17 cellular contexts compared by ENCODE assay signal in genomic region chr2:8125741-8126691, GRCh38.
A peak's percentile ranks its signal among the peaks of the same experiment; 100 is the strongest.
DNase-seq lines count a peak whose midpoint lies in the region; TF ChIP-seq lines count a peak whose summit lies in the region.
"Had no signal": no experiment of that assay in that cellular context is flagged by ENCODE, and none has a peak within 500 bp of the region (broad histone marks: within the 10 kb centered on the region; RNA-seq: fewer than 3 reads in every experiment).

No MANE protein-coding gene starts in this region.

- H3K4me1 ChIP-seq in Caco-2 (peaks cover 32% of the 10 kb centered on the region), adrenal gland (replicated peaks in 1 of 2) (peaks cover 0 to 4% of the 10 kb centered on the region in 2 donors), left ventricle myocardium inferior (peaks cover 14% of the 10 kb centered on the region), neuronal stem cell (ENCODE audit: control insufficient read depth in 2 of 2, insufficient read depth in 1 of 2, low read depth in 1 of 2, low read length in 2 of 2) (peaks cover 0 to 2% of the 10 kb centered on the region in 2 donors)
- H3K4me1 ChIP-seq: colonic mucosa, HAP-1, uterus had no signal

- H3K4me3 ChIP-seq in Caco-2 (ENCODE audit: low read depth, low read length), result no peak overlapping the region
- no peak overlapping the region for H3K4me3 ChIP-seq in adrenal gland
- H3K4me3 ChIP-seq in left ventricle myocardium inferior, result no peak overlapping the region
- H3K4me3 ChIP-seq in neuronal stem cell (ENCODE audit: low read length in 2 of 2), result no peak overlapping the region
- H3K4me3 ChIP-seq: colonic mucosa, HAP-1, uterus had no signal

- H3K27me3 ChIP-seq in Caco-2 (replicated peaks; ENCODE audit: control insufficient read depth, insufficient read depth, low read length) (no peaks in the 10 kb centered on the region), adrenal gland (no peaks in the 10 kb centered on the region), left ventricle myocardium inferior (ENCODE audit: low read depth) (no peaks in the 10 kb centered on the region), neuronal stem cell (ENCODE audit: control insufficient read depth in 3 of 3, insufficient read depth in 3 of 3, low read depth in 1 of 3, low read length in 3 of 3) (no peaks in the 10 kb centered on the region)
- H3K27me3 ChIP-seq: colonic mucosa, uterus had no signal

- peaks cover 8% of the 10 kb centered on the region for H3K4me1 Mint-ChIP-seq in Caco-2 (ENCODE audit: low read depth, unreplicated experiment)
- no peaks in the 10 kb centered on the region for H3K4me1 Mint-ChIP-seq in activated T-cell treated with anti-CD3 and anti-CD28 coated beads, Interleukin-2, amount 50 U/mL, for 24 hours (ENCODE audit: low read depth)
- H3K4me1 Mint-ChIP-seq: CD4-positive, CD25-positive, alpha-beta regulatory T cell; T-helper 17 cell had no signal

- H3K9me3 ChIP-seq in Caco-2 (no peaks in the 10 kb centered on the region), adrenal gland (replicated peaks in 1 of 3) (no peaks in the 10 kb centered on the region), left ventricle myocardium inferior (replicated peaks) (peaks cover 8% of the 10 kb centered on the region), neuronal stem cell (replicated peaks in 1 of 2; ENCODE audit: control insufficient read depth in 2 of 2, insufficient read depth in 1 of 2, low read depth in 1 of 2, low read length in 2 of 2) (no peaks in the 10 kb centered on the region)
- H3K9me3 ChIP-seq: colonic mucosa, HAP-1, uterus had no signal

- H3K4me2 ChIP-seq in neuronal stem cell (ENCODE audit: insufficient read depth, low read length, poor library complexity, severe bottlenecking), result no peak overlapping the region

- peak overlapping the region; percentile 50 for H3K27ac Mint-ChIP-seq in Caco-2 (ENCODE audit: unreplicated experiment)
- no peak overlapping the region for H3K27ac Mint-ChIP-seq in activated T-cell treated with anti-CD3 and anti-CD28 coated beads, Interleukin-2, amount 50 U/mL, for 24 hours
- H3K27ac Mint-ChIP-seq: CD4-positive, CD25-positive, alpha-beta regulatory T cell; T-helper 17 cell had no signal

- peak in 1 of 2 donors; percentile 21 for TF ChIP-seq POLR2A in adrenal gland (IDR thresholded peaks at IDR 0.05)

- DNase-seq in Caco-2 (peak; percentile 54 to 77), adrenal gland (peak; percentile 42 to 86 (median 76)), left ventricle myocardium inferior (peak; percentile 22), neuronal stem cell (ENCODE audit: low spot score) (no peak), dedifferentiated amniotic fluid mesenchymal stem cell (ENCODE audit: extremely low spot score) (no peak), NCI-H2107 treated with DMSO at 0.1 percent for 48 hours (lab: John Stamatoyannopoulos, UW; ENCODE audit: unreplicated experiment) (no peak), activated gamma-delta T cell (lab: John Stamatoyannopoulos, UW) (no peak)
- no peak for DNase-seq in activated T-cell treated with anti-CD3 and anti-CD28 coated beads, Interleukin-2, amount 50 U/mL, for 24 hours
- DNase-seq: activated CD4-positive, CD25-positive, alpha-beta regulatory T cell treated with anti-CD3 and anti-CD28 coated beads, Interleukin-2, amount 50 U/mL, for 72 hours; CD4-positive, CD25-positive, alpha-beta regulatory T cell; colonic mucosa; Kasumi-1; NCI-H1436 treated with DMSO at 0.1 percent for 48 hours; stimulated activated naive CD8-positive, alpha-beta T cell treated with anti-CD3 and anti-CD28 coated beads, Interleukin-15, Interleukin-2, amounts not matched to agents 100 U/mL and 50 U/mL, for 24 hours; T-helper 17 cell; uterus had no signal

- WGBS in adrenal gland, 4 donors, result 45 to 50% (median 48%) methylated on average over 12 of the region's 12 CpGs
- no CpG with 5 or more reads among the region's 12 CpGs for WGBS in neuronal stem cell (ENCODE audit: extremely low coverage in 2 of 2, insufficient read length in 2 of 2, insufficient replicate concordance in 1 of 2), 2 donors

- no peak overlapping the region for H2AK5ac ChIP-seq in neuronal stem cell (ENCODE audit: low read depth, low read length)

- H4K91ac ChIP-seq in neuronal stem cell (ENCODE audit: low read depth, low read length, poor library complexity), result no peak overlapping the region

- CTCF ChIA-PET in Caco-2 (lab: Charles Lee), result no interaction called here

- no peaks in the 10 kb centered on the region for H3K36me3 ChIP-seq in Caco-2 (ENCODE audit: control insufficient read depth, insufficient read depth, low read length)
- H3K36me3 ChIP-seq in adrenal gland (replicated peaks in 1 of 2), result no peaks in the 10 kb centered on the region
- H3K36me3 ChIP-seq in left ventricle myocardium inferior, result no peaks in the 10 kb centered on the region
- H3K36me3 ChIP-seq in neuronal stem cell (replicated peaks in 1 of 2; ENCODE audit: control insufficient read depth in 2 of 2, insufficient read depth in 2 of 2, low read length in 2 of 2), result no peaks in the 10 kb centered on the region
- H3K36me3 ChIP-seq: colonic mucosa, HAP-1, uterus had no signal

- no peak overlapping the region for H3K4me3 Mint-ChIP-seq in Caco-2 (ENCODE audit: unreplicated experiment)
- H3K4me3 Mint-ChIP-seq in activated T-cell treated with anti-CD3 and anti-CD28 coated beads, Interleukin-2, amount 50 U/mL, for 24 hours, result no peak overlapping the region
- H3K4me3 Mint-ChIP-seq: CD4-positive, CD25-positive, alpha-beta regulatory T cell; T-helper 17 cell had no signal

- H3K9ac ChIP-seq in neuronal stem cell (ENCODE audit: low read depth, low read length, poor library complexity), result no peak overlapping the region

- no peak overlapping the region for H3K4ac ChIP-seq in neuronal stem cell (ENCODE audit: low read length)

- H4K8ac ChIP-seq in neuronal stem cell (ENCODE audit: low read depth, low read length), result no peak overlapping the region

- H2BK15ac ChIP-seq in neuronal stem cell (ENCODE audit: low read length), result no peak overlapping the region

- POLR2A ChIA-PET in Caco-2 (lab: Charles Lee), result interaction anchor here (0.6 to 1.0 kb wide), 2 partner anchors 25 to 556 kb away, joined by 3 read pairs; partner anchors contain the start of gene ID2

- H2BK120ac ChIP-seq in neuronal stem cell (ENCODE audit: low read depth, low read length), result no peak overlapping the region

- intact Hi-C loops in Caco-2 (cut with micrococcal nuclease; ENCODE audit: unreplicated experiment), result loop anchor here (1.0 to 10.0 kb wide), 2 partner anchors 23 to 499 kb away; no protein-coding TSS in a partner anchor
- intact Hi-C loops in adrenal gland (cut with DNase I), result no loop called here
- intact Hi-C loops in left ventricle myocardium inferior (cut with micrococcal nuclease), result no loop called here

- TF ChIP-seq CTCF in Caco-2 (IDR thresholded peaks at IDR 0.05; ENCODE audit: insufficient read depth in 1 of 2, low read depth in 1 of 2, low read length in 1 of 2, severe bottlenecking in 1 of 2, unreplicated experiment in 1 of 2), result no peak
- no peak for TF ChIP-seq CTCF in adrenal gland (IDR thresholded peaks at IDR 0.05)
- no peak for TF ChIP-seq CTCF in left ventricle myocardium inferior (IDR thresholded peaks at IDR 0.05; ENCODE audit: borderline replicate concordance)

- peak overlapping the region; percentile 26 for H2BK5ac ChIP-seq in neuronal stem cell (ENCODE audit: low read length)

- H3K14ac ChIP-seq in neuronal stem cell (ENCODE audit: low read length), result no peak overlapping the region

- no TSS peak for BruUV-seq in Caco-2 (replicated peaks; lab: Mats Ljungman, UMichigan)

- H2AFZ ChIP-seq in neuronal stem cell (ENCODE audit: low read length), result no peak overlapping the region

- H3K27ac ChIP-seq in adrenal gland, result peak overlapping the region in 2 of 5 donors; percentile 81 to 84
- peak overlapping the region; percentile 50 for H3K27ac ChIP-seq in left ventricle myocardium inferior (replicated peaks)
- no peak overlapping the region for H3K27ac ChIP-seq in neuronal stem cell (replicated peaks; ENCODE audit: low read length)
- H3K27ac ChIP-seq: colonic mucosa, uterus had no signal

- H3K23ac ChIP-seq in neuronal stem cell (ENCODE audit: low read depth, low read length, poor library complexity), result no peak overlapping the region

- H3K18ac ChIP-seq in neuronal stem cell (ENCODE audit: low read length), result no peak overlapping the region

- H3K79me1 ChIP-seq in neuronal stem cell (ENCODE audit: low read depth, low read length), result no peaks in the 10 kb centered on the region

- H3K9me3 Mint-ChIP-seq in Caco-2 (ENCODE audit: unreplicated experiment), result no peaks in the 10 kb centered on the region
- H3K9me3 Mint-ChIP-seq in activated T-cell treated with anti-CD3 and anti-CD28 coated beads, Interleukin-2, amount 50 U/mL, for 24 hours, result no peaks in the 10 kb centered on the region

- H3K36me3 Mint-ChIP-seq in Caco-2 (ENCODE audit: insufficient read depth, unreplicated experiment), result peaks cover 5% of the 10 kb centered on the region
- no peaks in the 10 kb centered on the region for H3K36me3 Mint-ChIP-seq in activated T-cell treated with anti-CD3 and anti-CD28 coated beads, Interleukin-2, amount 50 U/mL, for 24 hours (ENCODE audit: low read depth)
- H3K36me3 Mint-ChIP-seq: CD4-positive, CD25-positive, alpha-beta regulatory T cell had no signal

- H2BK12ac ChIP-seq in neuronal stem cell (ENCODE audit: low read length), result no peak overlapping the region

- H3K27me3 Mint-ChIP-seq in Caco-2 (ENCODE audit: insufficient read depth, unreplicated experiment), result no peaks in the 10 kb centered on the region
- no peaks in the 10 kb centered on the region for H3K27me3 Mint-ChIP-seq in activated T-cell treated with anti-CD3 and anti-CD28 coated beads, Interleukin-2, amount 50 U/mL, for 24 hours
- H3K27me3 Mint-ChIP-seq: CD4-positive, CD25-positive, alpha-beta regulatory T cell; T-helper 17 cell had no signal

Comparison
In these comparisons a context has a peak if more than half of its experiments do, and no peak if none do; other contexts are left out.
1. DNase-seq: peak in Caco-2 (2 of 2), adrenal gland (7 of 7) and left ventricle myocardium inferior (single experiment); none in neuronal stem cell (single experiment), dedifferentiated amniotic fluid mesenchymal stem cell (single experiment), activated T-cell treated with anti-CD3 and anti-CD28 coated beads, Interleukin-2, amount 50 U/mL, for 24 hours (single experiment), NCI-H2107 treated with DMSO at 0.1 percent for 48 hours (single experiment) and activated gamma-delta T cell (single experiment).